12 cellular contexts compared by ENCODE assay signal in genomic region chr2:208294482-208295024, GRCh38. TPM values are rescaled to one million over a fixed set of nuclear protein-coding genes. Genes with fewer than 3 reads are reported as not detected.
DNase-seq lines count a peak whose midpoint lies in the region; ATAC-seq and TF ChIP-seq lines count a peak whose summit lies in the region.
"Had no signal": no experiment of that assay in that cellular context is flagged by ENCODE, and none has a peak within 500 bp of the region (broad histone marks: within the 10 kb centered on the region; RNA-seq: fewer than 3 reads in every experiment).

No MANE protein-coding gene starts in this region.

- H3K4me1 ChIP-seq in neutrophil (ENCODE audit: control insufficient read depth in 1 of 2, insufficient read depth in 1 of 2, low read depth in 1 of 2, low read length in 1 of 2) = peaks cover 10 to 16% of the 10 kb centered on the region in 2 experiments

- H3K27me3 ChIP-seq in neutrophil = no peaks in the 10 kb centered on the region

- H3K27ac ChIP-seq in neutrophil = peak overlapping the region; percentile 58
- H3K27ac ChIP-seq: 22Rv1 had no signal

- no peak overlapping the region for H3K4me3 Mint-ChIP-seq in T-helper 1 cell treated with Interleukin-12 subunit alpha and Interleukin-12 subunit beta and Interleukin-4 antibody, amounts not matched to agents 30 μg/mL and 1 μg/mL, for 36 hours

- H3K27me3 Mint-ChIP-seq in T-helper 1 cell treated with Interleukin-12 subunit alpha and Interleukin-12 subunit beta and Interleukin-4 antibody, amounts not matched to agents 30 μg/mL and 1 μg/mL, for 36 hours (ENCODE audit: low read depth) = no peaks in the 10 kb centered on the region

- no peak overlapping the region for H3K4me3 ChIP-seq in neutrophil (ENCODE audit: low read depth in 1 of 2, low read length in 1 of 2)

- no peaks in the 10 kb centered on the region for H3K9me3 ChIP-seq in neutrophil

- peaks cover 15% of the 10 kb centered on the region for H3K4me1 Mint-ChIP-seq in T-helper 1 cell treated with Interleukin-12 subunit alpha and Interleukin-12 subunit beta and Interleukin-4 antibody, amounts not matched to agents 30 μg/mL and 1 μg/mL, for 36 hours (ENCODE audit: low read depth)

- H3K36me3 Mint-ChIP-seq in T-helper 1 cell treated with Interleukin-12 subunit alpha and Interleukin-12 subunit beta and Interleukin-4 antibody, amounts not matched to agents 30 μg/mL and 1 μg/mL, for 36 hours (ENCODE audit: low read depth) = peaks cover 56% of the 10 kb centered on the region

- in situ Hi-C loops in G401 (cut with HindIII; ENCODE audit: low sequenced_read_pairs) (no loop called here), KBM-7 (cut with MboI; ENCODE audit: low pct_unique_long_range_greater_than_20kb, low sequenced_read_pairs) (no loop called here)

- peaks cover 10% of the 10 kb centered on the region for H3K9me3 Mint-ChIP-seq in T-helper 1 cell treated with Interleukin-12 subunit alpha and Interleukin-12 subunit beta and Interleukin-4 antibody, amounts not matched to agents 30 μg/mL and 1 μg/mL, for 36 hours

- ATAC-seq in GM21717 (IDR thresholded peaks at IDR 0.05; ENCODE audit: unreplicated experiment) (peak; percentile 69), HG03342 (IDR thresholded peaks at IDR 0.05; ENCODE audit: unreplicated experiment) (peak; percentile 61)

- DNase-seq in T-helper 1 cell (no peak), G401 (ENCODE audit: low spot score) (no peak), KBM-7 (no peak), NOMO-1 treated with dmso at 0.1 percent for 144 hours (lab: John Stamatoyannopoulos, UW; ENCODE audit: unreplicated experiment) (no peak)
- DNase-seq: DMS79 treated with DMSO at 0.1 percent for 48 hours, NCI-H1105 treated with DMSO at 0.1 percent for 48 hours, nucleus accumbens had no signal

- peaks cover 36% of the 10 kb centered on the region for H3K36me3 ChIP-seq in neutrophil

- peak overlapping the region; percentile 28 for H3K27ac Mint-ChIP-seq in T-helper 1 cell treated with Interleukin-12 subunit alpha and Interleukin-12 subunit beta and Interleukin-4 antibody, amounts not matched to agents 30 μg/mL and 1 μg/mL, for 36 hours

- TF ChIP-seq CTCF in neutrophil (IDR thresholded peaks at IDR 0.05) = no peak

RNA-seq across cellular contexts. Expression of gene PIKFYVE, which starts 28.5 kb away (rescaled TPM):
- 21.2 and 29.2 TPM in 2 replicates for total RNA-seq in G401 (2014; rRNA removed; shearing (Covaris generic))

RNA-seq across cellular contexts. Expression of gene IDH1, which starts 39.7 kb away (rescaled TPM):
- 440 and 536 TPM in 2 replicates for total RNA-seq in G401 (2014; rRNA removed; shearing (Covaris generic))
